Comparison of ENCODE assay signal across 18 cellular contexts in the genomic region with DNA sequence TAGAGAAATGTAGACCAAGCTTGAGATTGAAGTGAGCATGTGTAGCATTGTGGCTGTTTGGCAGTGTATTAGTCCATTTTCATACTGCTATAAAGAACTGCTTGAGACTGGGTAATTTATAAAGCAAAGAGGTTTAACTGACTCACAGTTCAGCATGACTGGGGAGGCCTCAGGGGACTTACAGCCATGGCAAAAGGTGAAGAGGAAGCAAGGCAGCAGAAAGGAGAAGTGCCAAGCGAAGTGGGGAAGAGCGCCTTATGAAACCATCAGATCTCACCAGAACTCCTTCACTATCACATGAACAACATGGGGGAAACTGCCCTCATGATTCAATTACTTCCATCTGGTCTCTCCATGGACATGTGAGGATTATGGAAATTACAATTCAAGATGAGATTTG. TPM values are rescaled to one million over a fixed set of nuclear protein-coding genes. Genes with fewer than 3 reads are reported as not detected.
DNase-seq lines count a peak whose midpoint lies in the region; ATAC-seq, FAIRE-seq and TF ChIP-seq lines count a peak whose summit lies in the region.
"Had no signal": no experiment of that assay in that cellular context is flagged by ENCODE, and none has a peak within 500 bp of the region (broad histone marks: within the 10 kb centered on the region; RNA-seq: fewer than 3 reads in every experiment).

No MANE protein-coding gene starts in this region.

- 42 to 60% methylated on average over 2 of the region's 2 CpGs for WGBS in sigmoid colon, 2 donors

- H4K20me1 ChIP-seq in keratinocyte (ENCODE audit: control insufficient read depth, extremely low read depth, insufficient read depth, low read length): no peaks in the 10 kb centered on the region

- peaks cover 3% of the 10 kb centered on the region for H3K4me1 Mint-ChIP-seq in activated CD8-positive, alpha-beta T cell treated with anti-CD3 and anti-CD28 coated beads, Interleukin-2, amount 10 ng/mL, durations not matched to agents 7 days and 5 days (ENCODE audit: low read depth)
- H3K4me1 Mint-ChIP-seq: activated T-helper 17 cell treated with anti-CD3 and anti-CD28 coated beads, Interleukin-2, amount 50 U/mL, for 72 hours had no signal

- H3K4me1 ChIP-seq in keratinocyte (ENCODE audit: control insufficient read depth, extremely low read depth, insufficient read depth, low read length): peaks cover 17% of the 10 kb centered on the region
- H3K4me1 ChIP-seq in sigmoid colon: no peaks in the 10 kb centered on the region
- H3K4me1 ChIP-seq: testis had no signal

- POLR2A ChIA-PET in activated CD8-positive, alpha-beta T cell treated with anti-CD3 and anti-CD28 coated beads, Interleukin-2, amount 10 ng/mL, durations not matched to agents 7 days and 5 days (lab: Charles Lee): no interaction called here

- ATAC-seq in GM18498 (IDR thresholded peaks at IDR 0.05; ENCODE audit: unreplicated experiment) (peak; percentile 58), HG02870 (IDR thresholded peaks at IDR 0.05; ENCODE audit: unreplicated experiment) (peak; percentile 51), HG03039 (IDR thresholded peaks at IDR 0.05; ENCODE audit: unreplicated experiment) (no peak)
- no peak for ATAC-seq in activated CD8-positive, alpha-beta T cell treated with anti-CD3 and anti-CD28 coated beads, Interleukin-2, amount 10 ng/mL, durations not matched to agents 7 days and 5 days
- ATAC-seq: activated T-helper 17 cell treated with anti-CD3 and anti-CD28 coated beads, Interleukin-2, amount 50 U/mL, for 72 hours; sciatic nerve had no signal

- no peak overlapping the region for H3K4me3 Mint-ChIP-seq in activated CD8-positive, alpha-beta T cell treated with anti-CD3 and anti-CD28 coated beads, Interleukin-2, amount 10 ng/mL, durations not matched to agents 7 days and 5 days
- H3K4me3 Mint-ChIP-seq: activated T-helper 17 cell treated with anti-CD3 and anti-CD28 coated beads, Interleukin-2, amount 50 U/mL, for 72 hours had no signal

- dilution Hi-C loops in keratinocyte (cut with MboI; ENCODE audit: extremely low pct_ligation_motif_present, low sequenced_read_pairs): no loop called here

- H3K9me3 Mint-ChIP-seq in activated CD8-positive, alpha-beta T cell treated with anti-CD3 and anti-CD28 coated beads, Interleukin-2, amount 10 ng/mL, durations not matched to agents 7 days and 5 days (ENCODE audit: insufficient read depth): no peaks in the 10 kb centered on the region
- H3K9me3 Mint-ChIP-seq: activated T-helper 17 cell treated with anti-CD3 and anti-CD28 coated beads, Interleukin-2, amount 50 U/mL, for 72 hours had no signal

- no peaks in the 10 kb centered on the region for H3K36me3 Mint-ChIP-seq in activated CD8-positive, alpha-beta T cell treated with anti-CD3 and anti-CD28 coated beads, Interleukin-2, amount 10 ng/mL, durations not matched to agents 7 days and 5 days (ENCODE audit: low read depth)

- FAIRE-seq in keratinocyte (lab: Jason Lieb, UNC): no peak
- FAIRE-seq: endothelial cell of umbilical vein, RCC 7860 had no signal

- TF ChIP-seq CTCF in keratinocyte (optimal IDR thresholded peaks at IDR 0.05 in 1 of 3, IDR thresholded peaks at IDR 0.05 in 1 of 3, conservative IDR thresholded peaks at IDR 0.05 in 1 of 3; ENCODE audit: extremely low read depth in 1 of 3, insufficient read depth in 2 of 3, low read length in 3 of 3) (no peak), sigmoid colon (IDR thresholded peaks at IDR 0.05) (no peak)

- no peak overlapping the region for H2AFZ ChIP-seq in keratinocyte (ENCODE audit: control insufficient read depth, low read length)

- H3K27me3 ChIP-seq in keratinocyte (ENCODE audit: control insufficient read depth, extremely low read depth, insufficient read depth, low read length) (no peaks in the 10 kb centered on the region), sigmoid colon (no peaks in the 10 kb centered on the region)
- H3K27me3 ChIP-seq: testis had no signal

- H3K36me3 ChIP-seq in keratinocyte (ENCODE audit: control insufficient read depth in 2 of 2, extremely low read depth in 1 of 2, insufficient read depth in 2 of 2, low read length in 2 of 2) (no peaks in the 10 kb centered on the region), sigmoid colon (no peaks in the 10 kb centered on the region)
- H3K36me3 ChIP-seq: WERI-Rb-1 had no signal

- peak; percentile 35 for DNase-seq in NAMALWA (ENCODE audit: low spot score)
- DNase-seq in keratinocyte (ENCODE audit: low read depth, low spot score): no peak
- no peak for DNase-seq in activated CD8-positive, alpha-beta T cell treated with anti-CD3 and anti-CD28 coated beads, Interleukin-2, amount 10 ng/mL, durations not matched to agents 7 days and 5 days
- DNase-seq in occipital lobe (lab: John Stamatoyannopoulos, UW): no peak
- no peak for DNase-seq in sigmoid colon
- DNase-seq: GDM1, NCI-H2081, testis, WERI-Rb-1 had no signal

- CTCF ChIA-PET in activated CD8-positive, alpha-beta T cell treated with anti-CD3 and anti-CD28 coated beads, Interleukin-2, amount 10 ng/mL, durations not matched to agents 7 days and 5 days (lab: Charles Lee): no interaction called here

- intact Hi-C loops in sigmoid colon (cut with DNase I): no loop called here

- H3K4me2 ChIP-seq in keratinocyte (ENCODE audit: control insufficient read depth, extremely low read depth, insufficient read depth, low read depth, low read length): no peak overlapping the region

- H3K9me3 ChIP-seq in keratinocyte (ENCODE audit: control insufficient read depth, low read depth, low read length): no peaks in the 10 kb centered on the region
- no peaks in the 10 kb centered on the region for H3K9me3 ChIP-seq in sigmoid colon
- H3K9me3 ChIP-seq: testis had no signal

- TF ChIP-seq POLR2A in sigmoid colon (IDR thresholded peaks at IDR 0.05): no peak

- no peak overlapping the region for H3K9ac ChIP-seq in keratinocyte (ENCODE audit: control insufficient read depth, extremely low read depth, insufficient read depth, low read length)

- H3K79me2 ChIP-seq in keratinocyte (ENCODE audit: control insufficient read depth, insufficient read depth, low read length): no peaks in the 10 kb centered on the region

- TF ChIP-seq EP300 in sigmoid colon (IDR thresholded peaks at IDR 0.05): no peak

- no peak overlapping the region for H3K4me3 ChIP-seq in keratinocyte (ENCODE audit: control insufficient read depth in 2 of 3, extremely low read depth in 1 of 3, insufficient read depth in 2 of 3, low read depth in 1 of 3, low read length in 3 of 3)
- H3K4me3 ChIP-seq in sigmoid colon: no peak overlapping the region
- H3K4me3 ChIP-seq: testis had no signal

- H3K27me3 Mint-ChIP-seq in activated CD8-positive, alpha-beta T cell treated with anti-CD3 and anti-CD28 coated beads, Interleukin-2, amount 10 ng/mL, durations not matched to agents 7 days and 5 days (ENCODE audit: low read depth): no peaks in the 10 kb centered on the region
- H3K27me3 Mint-ChIP-seq: activated T-helper 17 cell treated with anti-CD3 and anti-CD28 coated beads, Interleukin-2, amount 50 U/mL, for 72 hours had no signal

- H3K27ac Mint-ChIP-seq in activated CD8-positive, alpha-beta T cell treated with anti-CD3 and anti-CD28 coated beads, Interleukin-2, amount 10 ng/mL, durations not matched to agents 7 days and 5 days: no peak overlapping the region
- H3K27ac Mint-ChIP-seq: activated T-helper 17 cell treated with anti-CD3 and anti-CD28 coated beads, Interleukin-2, amount 50 U/mL, for 72 hours had no signal

- no peaks in the 10 kb centered on the region for H3K9me1 ChIP-seq in keratinocyte (ENCODE audit: control insufficient read depth, extremely low read depth, insufficient read depth, low read length)

- H3K27ac ChIP-seq in keratinocyte (ENCODE audit: control insufficient read depth, insufficient read depth, low read length) (peak overlapping the region; percentile 38), sigmoid colon (no peak overlapping the region)
- H3K27ac ChIP-seq: testis, WERI-Rb-1 had no signal

RNA-seq across cellular contexts. Expression of a gene that starts 8.6 kb away (rescaled TPM):
- polyA plus RNA-seq in keratinocyte (8.4 to 29.1 TPM (median 23.5 TPM) in 3 replicates), sigmoid colon (under 1 TPM in 1 of 3 donors, not detected in 2; 0.20 TPM)
- polyA plus RNA-seq in keratinocyte (2011; ENCODE audit: low read depth): 126 TPM
- 6.8 and 9.8 TPM in 2 replicates for polyA plus RNA-seq in keratinocyte (2011; cell fraction: cytosol; rRNA removed)
- 21.9 and 29.2 TPM in 2 replicates for polyA plus RNA-seq in keratinocyte (2011; cell fraction: nucleus; rRNA removed)
- 14.1 and 104 TPM in 2 replicates for polyA plus RNA-seq in keratinocyte (2012; ENCODE audit: low replicate concordance)
- polyA minus RNA-seq in keratinocyte: 12.7 to 26.8 TPM (median 25.0 TPM) in 3 replicates
- polyA minus RNA-seq in keratinocyte (2011; cell fraction: cytosol; rRNA and poly(A)+ RNA removed): 8.4 TPM
- 24.1 and 38.4 TPM in 2 replicates for polyA minus RNA-seq in keratinocyte (2011; cell fraction: nucleus; rRNA and poly(A)+ RNA removed)
- under 1 TPM in 1 of 2 experiments, not detected in 1; 0.18 TPM for total RNA-seq in activated CD8-positive, alpha-beta T cell treated with anti-CD3 and anti-CD28 coated beads, Interleukin-2, amount 10 ng/mL, durations not matched to agents 7 days and 5 days
- total RNA-seq in occipital lobe (1.1 TPM), sigmoid colon (under 1 TPM in 1 of 4 donors, not detected in 3; 0.49 TPM)
- total RNA-seq: endothelial cell of umbilical vein, mucosa of gallbladder had no signal
- polyA plus RNA-seq: BJ, endothelial cell of umbilical vein had no signal

Comparison
In these comparisons a context has a peak if more than half of its experiments do, and no peak if none do; other contexts are left out.
1. ATAC-seq: peak in GM18498 (single experiment) and HG02870 (single experiment); none in activated CD8-positive, alpha-beta T cell treated with anti-CD3 and anti-CD28 coated beads, Interleukin-2, amount 10 ng/mL, durations not matched to agents 7 days and 5 days (single experiment) and HG03039 (single experiment).